1 cellular context compared by ENCODE assay signal in genomic region chr7:116439005-116439404, GRCh38.
A peak's percentile ranks its signal among the peaks of the same experiment; 100 is the strongest.
TF ChIP-seq lines count a peak whose summit lies in the region.

No MANE protein-coding gene starts in this region.

TF ChIP-seq in K562, 482 proteins besides CTCF, POLR2A, EP300 and RAD21 (continued from another document):
- TF ChIP-seq ZNF518B (CRISPR knock-in tag; IDR thresholded peaks at IDR 0.05) (no peak), ZNF318 (IDR thresholded peaks at IDR 0.05; ENCODE audit: borderline replicate concordance in 1 of 2, low read depth in 1 of 2) (no peak), NRF1 (conservative IDR thresholded peaks at IDR 0.05 in 1 of 2, IDR thresholded peaks at IDR 0.05 in 1 of 2) (no peak), CSDE1 (IDR thresholded peaks at IDR 0.05) (no peak; a peak in 1 of 4 replicates), MLX (CRISPR knock-in tag; conservative IDR thresholded peaks at IDR 0.05) (no peak), SMAD4 (CRISPR knock-in tag; conservative IDR thresholded peaks at IDR 0.05) (no peak), HDAC2 (IDR thresholded peaks at IDR 0.05) (peak; percentile 50; the same call in 1 of the 2 replicates), GABPA (tag; conservative IDR thresholded peaks at IDR 0.05; ENCODE audit: low read depth) (no peak), MED1 (CRISPR knock-in tag; IDR thresholded peaks at IDR 0.05; ENCODE audit: borderline replicate concordance) (no peak), KHSRP (IDR thresholded peaks at IDR 0.05) (no peak), E2F5 (CRISPR knock-in tag; IDR thresholded peaks at IDR 0.05) (no peak), SMAD2 (IDR thresholded peaks at IDR 0.05; ENCODE audit: low read depth, low read length) (no peak), KDM1A (IDR thresholded peaks at IDR 0.05) (peak; percentile 77 to 82), SNIP1 (IDR thresholded peaks at IDR 0.05; ENCODE audit: low read depth) (no peak), THAP7 (CRISPR knock-in tag; IDR thresholded peaks at IDR 0.05) (no peak), DIDO1 (tag; IDR thresholded peaks at IDR 0.05; ENCODE audit: low read depth) (no peak), CLOCK (CRISPR knock-in tag; IDR thresholded peaks at IDR 0.05; ENCODE audit: borderline replicate concordance) (no peak), ZNF217 (CRISPR knock-in tag; IDR thresholded peaks at IDR 0.05) (no peak), TGIF2 (CRISPR knock-in tag; IDR thresholded peaks at IDR 0.05) (no peak), PATZ1 (CRISPR knock-in tag; IDR thresholded peaks at IDR 0.05; ENCODE audit: borderline replicate concordance) (no peak), MYBL2 (IDR thresholded peaks at IDR 0.05; ENCODE audit: low read depth) (0 out of 2 replicates have a peak, but pooled peaks have one; percentile 29), MYBL2 (CRISPR knock-in tag; IDR thresholded peaks at IDR 0.05; ENCODE audit: borderline replicate concordance) (no peak), ZNF3 (CRISPR knock-in tag; IDR thresholded peaks at IDR 0.05) (no peak), NCOA4 (IDR thresholded peaks at IDR 0.05; ENCODE audit: partially characterized antibody) (no peak), ZNF174 (CRISPR knock-in tag; IDR thresholded peaks at IDR 0.05) (no peak)
